In the genomic region with DNA sequence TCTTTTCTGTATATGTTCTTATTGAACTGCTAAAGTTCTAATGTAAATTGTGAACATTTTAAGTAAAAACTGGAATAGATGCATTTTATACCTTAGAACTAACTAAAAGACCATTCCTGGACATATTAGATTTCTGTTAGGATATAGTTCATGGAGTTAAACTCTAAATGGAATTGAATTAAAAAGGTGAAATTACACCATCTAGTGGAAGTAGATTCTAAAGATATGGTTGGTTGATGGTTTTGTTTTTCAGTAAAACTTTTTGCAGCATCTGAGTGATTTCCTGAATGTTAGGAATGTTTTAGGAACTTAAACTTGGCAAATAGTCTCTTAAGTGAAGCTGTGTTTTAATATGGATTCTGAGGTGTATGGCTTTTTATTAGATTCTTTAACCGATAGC, we compare ENCODE assay signal across 11 cellular contexts.
A peak's percentile ranks its signal among the peaks of the same experiment; 100 is the strongest.
DNase-seq lines count a peak whose midpoint lies in the region; ATAC-seq, FAIRE-seq and TF ChIP-seq lines count a peak whose summit lies in the region.
"Had no signal": no experiment of that assay in that cellular context is flagged by ENCODE, and none has a peak within 500 bp of the region (broad histone marks: within the 10 kb centered on the region; RNA-seq: fewer than 3 reads in every experiment).

No MANE protein-coding gene starts in this region.

- H3K4me1 Mint-ChIP-seq in stimulated activated effector memory CD8-positive, alpha-beta T cell treated with anti-CD3 and anti-CD28 coated beads, Interleukin-12 subunit alpha, Interleukin-12 subunit beta, amount 100 ng/mL, for 72 hours = no peaks in the 10 kb centered on the region
- H3K4me1 Mint-ChIP-seq in endothelial cell (ENCODE audit: unreplicated experiment) = no peaks in the 10 kb centered on the region

- H3K27me3 Mint-ChIP-seq in endothelial cell (ENCODE audit: unreplicated experiment) = no peaks in the 10 kb centered on the region

- intact Hi-C loops in pancreas (cut with DNase I) = loop anchor here in 1 of 3 donors (10.0 kb wide), 1 partner anchor 418 kb away; no protein-coding TSS in a partner anchor

- no peaks in the 10 kb centered on the region for H3K9me2 ChIP-seq in OCI-LY1 (ENCODE audit: low read depth, low read length)

- H3K27me3 ChIP-seq in OCI-LY1 (ENCODE audit: insufficient read depth, low read length) (no peaks in the 10 kb centered on the region), pancreas (no peaks in the 10 kb centered on the region), HAP-1 (ENCODE audit: low read depth) (no peaks in the 10 kb centered on the region)

- TF ChIP-seq CTCF in OCI-LY1 (IDR thresholded peaks at IDR 0.05; ENCODE audit: low read length) (peak; percentile 38; the same call in 1 of the 2 replicates), pancreas (IDR thresholded peaks at IDR 0.05) (no peak), endothelial cell (IDR thresholded peaks at IDR 0.05; ENCODE audit: unreplicated experiment) (no peak)

- no peaks in the 10 kb centered on the region for H3K79me2 ChIP-seq in OCI-LY1 (ENCODE audit: insufficient read depth, low read length)

- H3K4me1 ChIP-seq in OCI-LY1 (ENCODE audit: insufficient read depth, low read length, severe bottlenecking) (no peaks in the 10 kb centered on the region), pancreas (no peaks in the 10 kb centered on the region), HAP-1 (no peaks in the 10 kb centered on the region)

- H3K4me3 ChIP-seq in OCI-LY1 (ENCODE audit: low read depth, low read length, poor library complexity, severe bottlenecking) = no peak overlapping the region
- no peak overlapping the region for H3K4me3 ChIP-seq in pancreas
- no peak overlapping the region for H3K4me3 ChIP-seq in HAP-1

- no peaks in the 10 kb centered on the region for H4K20me1 ChIP-seq in OCI-LY1 (ENCODE audit: insufficient read depth, low read length)

- peaks cover 54% of the 10 kb centered on the region for H3K36me3 Mint-ChIP-seq in stimulated activated effector memory CD8-positive, alpha-beta T cell treated with anti-CD3 and anti-CD28 coated beads, Interleukin-12 subunit alpha, Interleukin-12 subunit beta, amount 100 ng/mL, for 72 hours
- no peaks in the 10 kb centered on the region for H3K36me3 Mint-ChIP-seq in endothelial cell (ENCODE audit: low read depth, unreplicated experiment)

- no peak overlapping the region for H3K4me2 ChIP-seq in OCI-LY1 (ENCODE audit: low read length)

- no peak overlapping the region for H3K27ac Mint-ChIP-seq in stimulated activated effector memory CD8-positive, alpha-beta T cell treated with anti-CD3 and anti-CD28 coated beads, Interleukin-12 subunit alpha, Interleukin-12 subunit beta, amount 100 ng/mL, for 72 hours
- no peak overlapping the region for H3K27ac Mint-ChIP-seq in endothelial cell (ENCODE audit: unreplicated experiment)
- H3K27ac Mint-ChIP-seq: activated naive CD4-positive, alpha-beta T cell treated with anti-CD3 and anti-CD28 coated beads for 36 hours had no signal

- no peaks in the 10 kb centered on the region for H3K9me3 Mint-ChIP-seq in stimulated activated effector memory CD8-positive, alpha-beta T cell treated with anti-CD3 and anti-CD28 coated beads, Interleukin-12 subunit alpha, Interleukin-12 subunit beta, amount 100 ng/mL, for 72 hours
- no peaks in the 10 kb centered on the region for H3K9me3 Mint-ChIP-seq in endothelial cell (ENCODE audit: unreplicated experiment)
- H3K9me3 Mint-ChIP-seq: activated naive CD4-positive, alpha-beta T cell treated with anti-CD3 and anti-CD28 coated beads for 36 hours had no signal

- H3K4me3 Mint-ChIP-seq in stimulated activated effector memory CD8-positive, alpha-beta T cell treated with anti-CD3 and anti-CD28 coated beads, Interleukin-12 subunit alpha, Interleukin-12 subunit beta, amount 100 ng/mL, for 72 hours = no peak overlapping the region
- no peak overlapping the region for H3K4me3 Mint-ChIP-seq in endothelial cell (ENCODE audit: unreplicated experiment)
- H3K4me3 Mint-ChIP-seq: activated naive CD4-positive, alpha-beta T cell treated with anti-CD3 and anti-CD28 coated beads for 36 hours had no signal

- no peaks in the 10 kb centered on the region for H3K9me3 ChIP-seq in OCI-LY1 (ENCODE audit: low read length)
- no peaks in the 10 kb centered on the region for H3K9me3 ChIP-seq in pancreas
- no peaks in the 10 kb centered on the region for H3K9me3 ChIP-seq in HAP-1

- in situ Hi-C loops in HAP-1 (cut with MboI; ENCODE audit: low sequenced_read_pairs) = no loop called here

- H3K36me3 ChIP-seq in OCI-LY1 (ENCODE audit: insufficient read depth, low read length) (peaks cover 18% of the 10 kb centered on the region; the same call in 1 of the 2 replicates), pancreas (no peaks in the 10 kb centered on the region), HAP-1 (replicated peaks) (no peaks in the 10 kb centered on the region; the same call in none of the 2 replicates)

- no peaks in the 10 kb centered on the region for H3F3A ChIP-seq in OCI-LY1 (ENCODE audit: insufficient read depth, low read length)

- WGBS in pancreas, 2 donors = 85 to 100% methylated on average over 1 of the region's 1 CpG

- ATAC-seq in pancreas = peak in 2 of 4 donors; percentile 39 to 57
- ATAC-seq in stimulated activated effector memory CD8-positive, alpha-beta T cell treated with anti-CD3 and anti-CD28 coated beads, Interleukin-12 subunit alpha, Interleukin-12 subunit beta, amount 100 ng/mL, for 72 hours = no peak
- no peak for ATAC-seq in HG02588 (IDR thresholded peaks at IDR 0.05; ENCODE audit: unreplicated experiment)

- no peak overlapping the region for H3K27ac ChIP-seq in OCI-LY1 (ENCODE audit: low read depth, low read length, poor library complexity, severe bottlenecking)
- no peak overlapping the region for H3K27ac ChIP-seq in pancreas
- H3K27ac ChIP-seq: HL-60 had no signal

- no peak overlapping the region for H3K9ac ChIP-seq in OCI-LY1 (ENCODE audit: low read length)

- peak; percentile 42 for DNase-seq in GM03348 (ENCODE audit: low spot score)
- no peak for DNase-seq in pancreas
- DNase-seq in stimulated activated effector memory CD8-positive, alpha-beta T cell treated with anti-CD3 and anti-CD28 coated beads, Interleukin-12 subunit alpha, Interleukin-12 subunit beta, amount 100 ng/mL, for 72 hours (ENCODE audit: low spot score in 2 of 2) = no peak
- DNase-seq in endothelial cell (ENCODE audit: low spot score) = no peak
- no peak for DNase-seq in HAP-1 (ENCODE audit: low spot score in 2 of 2)
- DNase-seq: activated naive CD4-positive, alpha-beta T cell treated with anti-CD3 and anti-CD28 coated beads for 36 hours; SHP77 treated with DMSO at 0.1 percent for 48 hours had no signal

- FAIRE-seq in endometrium (lab: Jason Lieb, UNC) = peak; percentile 82
- FAIRE-seq in pancreas (lab: Jason Lieb, UNC) = peak; percentile 49

- no peak overlapping the region for H2AFZ ChIP-seq in OCI-LY1 (ENCODE audit: low read length)
